19 cellular contexts compared by ENCODE assay signal in genomic region chr7:7131273-7131672, GRCh38.
"Had no signal": no experiment of that assay in that cellular context is flagged by ENCODE, and none has a peak within 500 bp of the region (broad histone marks: within the 10 kb centered on the region; RNA-seq: fewer than 3 reads in every experiment).

No MANE protein-coding gene starts in this region.

- H3K27ac ChIP-seq: body of pancreas, foreskin keratinocyte, transverse colon had no signal

- H3K9me3 Mint-ChIP-seq: nephron progenitor cell; stimulated activated effector memory CD8-positive, alpha-beta T cell treated with anti-CD3 and anti-CD28 coated beads, Interleukin-12 subunit alpha, Interleukin-12 subunit beta, amount 100 ng/mL, for 72 hours had no signal

- H3K4me1 ChIP-seq: foreskin keratinocyte had no signal

- ATAC-seq: activated T-cell treated with anti-CD3 and anti-CD28 coated beads, Interleukin-2, amount 50 U/mL, for 4 hours; body of pancreas; foreskin keratinocyte; left ventricle myocardium superior; sciatic nerve; stimulated activated effector memory CD8-positive, alpha-beta T cell treated with anti-CD3 and anti-CD28 coated beads, Interleukin-12 subunit alpha, Interleukin-12 subunit beta, amount 100 ng/mL, for 72 hours had no signal

- H3K36me3 ChIP-seq: transverse colon had no signal

- H3K9me3 ChIP-seq: body of pancreas, transverse colon had no signal

- H3K4me3 ChIP-seq: body of pancreas, transverse colon had no signal

- H3K27ac Mint-ChIP-seq: activated naive CD8-positive, alpha-beta T cell treated with anti-CD3 and anti-CD28 coated beads, Interleukin-2, amount 10 ng/mL, durations not matched to agents 7 days and 5 days; nephron progenitor cell; stimulated activated effector memory CD8-positive, alpha-beta T cell treated with anti-CD3 and anti-CD28 coated beads, Interleukin-12 subunit alpha, Interleukin-12 subunit beta, amount 100 ng/mL, for 72 hours had no signal

- H3K27me3 ChIP-seq: body of pancreas, foreskin keratinocyte, transverse colon had no signal

- H3K27me3 Mint-ChIP-seq: activated naive CD8-positive, alpha-beta T cell treated with anti-CD3 and anti-CD28 coated beads, Interleukin-2, amount 10 ng/mL, durations not matched to agents 7 days and 5 days had no signal

- DNase-seq: activated CD8-positive, alpha-beta memory T cell treated with anti-CD3 and anti-CD28 coated beads for 24 hours; activated CD8-positive, alpha-beta memory T cell treated with anti-CD3 and anti-CD28 coated beads, Interleukin-2, amount 50 U/mL, for 48 hours; activated naive CD4-positive, alpha-beta T cell treated with Interleukin-2 at 50 U/mL for 16 hours; activated naive CD8-positive, alpha-beta T cell treated with anti-CD3 and anti-CD28 coated beads, Interleukin-2, amount 10 ng/mL, durations not matched to agents 7 days and 5 days; activated T-cell treated with anti-CD3 and anti-CD28 coated beads, Interleukin-2, amount 50 U/mL, for 4 hours; body of pancreas; dermis blood vessel endothelial cell; effector CD8-positive, alpha-beta T cell; foreskin keratinocyte; left ventricle myocardium superior; nephron progenitor cell; occipital lobe; posterior cingulate gyrus; small intestine; stimulated activated CD4-positive, alpha-beta T cell treated with anti-CD3 and anti-CD28 coated beads, Interleukin-2, amount 100 ng/mL, for 24 hours; T-helper 9 cell; transverse colon had no signal

- H3K4me1 Mint-ChIP-seq: nephron progenitor cell; stimulated activated effector memory CD8-positive, alpha-beta T cell treated with anti-CD3 and anti-CD28 coated beads, Interleukin-12 subunit alpha, Interleukin-12 subunit beta, amount 100 ng/mL, for 72 hours had no signal

- H3K4me3 Mint-ChIP-seq: activated naive CD8-positive, alpha-beta T cell treated with anti-CD3 and anti-CD28 coated beads, Interleukin-2, amount 10 ng/mL, durations not matched to agents 7 days and 5 days; activated T-cell treated with anti-CD3 and anti-CD28 coated beads, Interleukin-2, amount 50 U/mL, for 4 hours; nephron progenitor cell; stimulated activated effector memory CD8-positive, alpha-beta T cell treated with anti-CD3 and anti-CD28 coated beads, Interleukin-12 subunit alpha, Interleukin-12 subunit beta, amount 100 ng/mL, for 72 hours had no signal

- H3K36me3 Mint-ChIP-seq: stimulated activated effector memory CD8-positive, alpha-beta T cell treated with anti-CD3 and anti-CD28 coated beads, Interleukin-12 subunit alpha, Interleukin-12 subunit beta, amount 100 ng/mL, for 72 hours had no signal
